ENCODE assay signal across 18 cellular contexts in genomic region chr11:39777035-39777434, GRCh38.
A peak's percentile ranks its signal among the peaks of the same experiment; 100 is the strongest.
DNase-seq lines count a peak whose midpoint lies in the region; ATAC-seq and TF ChIP-seq lines count a peak whose summit lies in the region.
"Had no signal": no experiment of that assay in that cellular context is flagged by ENCODE, and none has a peak within 500 bp of the region (broad histone marks: within the 10 kb centered on the region; RNA-seq: fewer than 3 reads in every experiment).

No MANE protein-coding gene starts in this region.

- no peak for TF ChIP-seq CTCF in LNCaP clone FGC (IDR thresholded peaks at IDR 0.05; ENCODE audit: control insufficient read depth, extremely low read depth, insufficient read depth)
- no peak for TF ChIP-seq CTCF in liver (IDR thresholded peaks at IDR 0.05; ENCODE audit: low read depth, low read length, missing input control)

- no peak overlapping the region for H3K4me3 ChIP-seq in LNCaP clone FGC (ENCODE audit: low read depth, low read length)
- H3K4me3 ChIP-seq in liver (ENCODE audit: low read depth in 1 of 3, low read length in 3 of 3) = peak overlapping the region in 2 of 3 donors; percentile 18 to 34
- H3K4me3 ChIP-seq: A549; BLaER1 treated with 17β-estradiol and CSF1 and Interleukin-3, amounts not matched to agents 10 nM and 100 nM had no signal

- H3K27ac ChIP-seq in liver (ENCODE audit: low read depth in 1 of 2, low read length in 2 of 2) = peak overlapping the region; percentile 42 to 57
- H3K27ac ChIP-seq: 22Rv1; A549; BLaER1 treated with 17β-estradiol and CSF1 and Interleukin-3, amounts not matched to agents 10 nM and 100 nM; C4-2B had no signal

- H3K36me3 ChIP-seq in liver (ENCODE audit: control insufficient read depth in 4 of 4, insufficient read depth in 3 of 4, low read depth in 1 of 4, low read length in 3 of 4) = no peaks in the 10 kb centered on the region
- H3K36me3 ChIP-seq: BLaER1 treated with 17β-estradiol and CSF1 and Interleukin-3, amounts not matched to agents 10 nM and 100 nM had no signal

- H3K9me3 ChIP-seq in liver (ENCODE audit: control insufficient read depth in 4 of 4, low read length in 3 of 4) = no peaks in the 10 kb centered on the region
- H3K9me3 ChIP-seq: A549; BLaER1 treated with 17β-estradiol and CSF1 and Interleukin-3, amounts not matched to agents 10 nM and 100 nM; Caco-2 had no signal

- H3K9ac ChIP-seq in liver (ENCODE audit: low read depth in 1 of 2, low read length in 2 of 2) = no peak overlapping the region
- H3K9ac ChIP-seq: BLaER1 treated with 17β-estradiol and CSF1 and Interleukin-3, amounts not matched to agents 10 nM and 100 nM had no signal

- H3K4me1 ChIP-seq in liver (ENCODE audit: control insufficient read depth in 4 of 4, insufficient read depth in 4 of 4, low read length in 3 of 4) = peaks cover 0 to 31% (median 13%) of the 10 kb centered on the region in 4 donors
- H3K4me1 ChIP-seq: A549, Caco-2 had no signal

- WGBS in liver = 23% methylated on average over 3 of the region's 3 CpGs

- H3K27me3 ChIP-seq in liver (ENCODE audit: control insufficient read depth in 4 of 4, insufficient read depth in 4 of 4, low read length in 3 of 4) = no peaks in the 10 kb centered on the region
- H3K27me3 ChIP-seq: BLaER1 treated with 17β-estradiol and CSF1 and Interleukin-3, amounts not matched to agents 10 nM and 100 nM had no signal

- peak; percentile 95 for ATAC-seq in left lobe of liver
- ATAC-seq: A549; CD8-positive, alpha-beta T cell had no signal

- no peak for TF ChIP-seq RAD21 in liver (IDR thresholded peaks at IDR 0.05)

- DNase-seq in LNCaP clone FGC (ENCODE audit: low read depth) = peak; percentile 11
- peak; percentile 70 for DNase-seq in left lobe of liver (ENCODE audit: low spot score)
- DNase-seq in mucosa of gallbladder (ENCODE audit: low spot score) = peak; percentile 31
- DNase-seq in UCSD-AML1 (lab: John Stamatoyannopoulos, UW; ENCODE audit: unreplicated experiment) = no peak
- no peak for DNase-seq in activated CD4-positive, alpha-beta T cell treated with anti-CD3 and anti-CD28 coated beads for 4 hours
- DNase-seq in NCI-H2171 (lab: John Stamatoyannopoulos, UW) = no peak
- DNase-seq: AML-193; Caco-2; Calu3; CD4-positive, alpha-beta T cell; CD8-positive, alpha-beta T cell; DMS79 treated with DMSO at 0.1 percent for 48 hours; GF-D8 had no signal

TF ChIP-seq in liver, 16 proteins besides CTCF, POLR2A, EP300 and RAD21:
- TF ChIP-seq ZBTB33 (IDR thresholded peaks at IDR 0.05) = no peak
- peak in 1 of 2 donors; percentile 48 for TF ChIP-seq RXRA (IDR thresholded peaks at IDR 0.05)
- no peak for TF ChIP-seq HNF4G (IDR thresholded peaks at IDR 0.05)
- peak in 1 of 2 donors; percentile 36 for TF ChIP-seq HNF4A (conservative IDR thresholded peaks at IDR 0.05)
- TF ChIP-seq, protein P1, sequence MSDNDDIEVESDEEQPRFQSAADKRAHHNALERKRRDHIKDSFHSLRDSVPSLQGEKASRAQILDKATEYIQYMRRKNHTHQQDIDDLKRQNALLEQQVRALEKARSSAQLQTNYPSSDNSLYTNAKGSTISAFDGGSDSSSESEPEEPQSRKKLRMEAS (IDR thresholded peaks at IDR 0.05) = no peak
- TF ChIP-seq SP1 (IDR thresholded peaks at IDR 0.05) = no peak
- TF ChIP-seq FOXA1 (IDR thresholded peaks at IDR 0.05) = no peak
- TF ChIP-seq, protein P2, sequence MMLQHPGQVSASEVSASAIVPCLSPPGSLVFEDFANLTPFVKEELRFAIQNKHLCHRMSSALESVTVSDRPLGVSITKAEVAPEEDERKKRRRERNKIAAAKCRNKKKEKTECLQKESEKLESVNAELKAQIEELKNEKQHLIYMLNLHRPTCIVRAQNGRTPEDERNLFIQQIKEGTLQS (IDR thresholded peaks at IDR 0.05) = no peak
- TF ChIP-seq FOXA2 (IDR thresholded peaks at IDR 0.05) = no peak

Comparison
In these comparisons a context has a peak if more than half of its experiments do, and no peak if none do; other contexts are left out.
1. DNase-seq: peak in LNCaP clone FGC (single experiment), left lobe of liver (single experiment) and mucosa of gallbladder (single experiment); none in UCSD-AML1 (single experiment), activated CD4-positive, alpha-beta T cell treated with anti-CD3 and anti-CD28 coated beads for 4 hours (0 of 2) and NCI-H2171 (single experiment).